In the genomic region with DNA sequence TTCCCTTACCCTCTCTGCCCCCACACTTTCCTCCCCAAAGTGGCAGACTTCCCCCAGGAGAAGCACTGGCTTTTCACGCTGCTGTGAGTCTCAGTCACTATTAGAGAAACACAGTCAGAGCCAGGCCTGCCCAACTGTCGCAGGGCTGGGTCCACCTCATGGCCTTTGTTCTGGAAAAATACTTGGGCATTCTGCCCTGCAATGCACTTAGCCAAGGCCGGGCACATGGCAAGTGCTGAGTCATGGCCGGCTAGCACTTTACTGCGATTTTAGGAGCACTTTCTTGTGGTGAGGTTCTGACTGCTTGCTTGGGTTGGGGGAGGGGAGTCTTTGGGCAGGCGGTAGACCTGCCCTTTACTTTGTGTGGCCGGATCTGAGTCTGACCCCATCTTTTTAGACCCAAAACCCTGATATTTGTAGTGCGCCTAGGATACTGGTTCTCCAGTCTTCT, we compare ENCODE assay signal across 8 cellular contexts. TPM values are rescaled to one million over a fixed set of nuclear protein-coding genes. Genes with fewer than 3 reads are reported as not detected.
A peak's percentile ranks its signal among the peaks of the same experiment; 100 is the strongest.
DNase-seq lines count a peak whose midpoint lies in the region; ATAC-seq and TF ChIP-seq lines count a peak whose summit lies in the region.

No MANE protein-coding gene starts in this region.

- TF ChIP-seq EP300 in Ishikawa (IDR thresholded peaks at IDR 0.05; ENCODE audit: borderline replicate concordance) = peak; percentile 64; the same call in 1 of the 2 replicates

- TF ChIP-seq RAD21 in Ishikawa (IDR thresholded peaks at IDR 0.05; ENCODE audit: low read depth) = peak; percentile 16; the same call in 1 of the 2 replicates

- DNase-seq in AG04450 (ENCODE audit: low read depth, low spot score) (peak; percentile 65), astrocyte of the spinal cord (ENCODE audit: low read depth, low spot score) (peak; percentile 89), hypothalamus (lab: John Stamatoyannopoulos, UW) (peak in 46 of 51 donors; percentile 16 to 91 (median 76)), skeletal muscle cell (ENCODE audit: low read depth) (peak; percentile 71), NCI-H1105 treated with DMSO at 0.1 percent for 48 hours (lab: John Stamatoyannopoulos, UW) (no peak)
- DNase-seq in activated CD8-positive, alpha-beta memory T cell treated with anti-CD3 and anti-CD28 coated beads, Interleukin-2, amount 50 U/mL, for 48 hours = no peak

- no peaks in the 10 kb centered on the region for H3K27me3 ChIP-seq in AG04450 (ENCODE audit: control insufficient read depth, insufficient read depth, low read length)

- in situ Hi-C loops in astrocyte of the spinal cord (cut with HindIII; ENCODE audit: low sequenced_read_pairs) = no loop called here

- TF ChIP-seq CTCF in AG04450 (IDR thresholded peaks at IDR 0.05; ENCODE audit: low read depth, low read length) = no peak
- no peak for TF ChIP-seq CTCF in astrocyte of the spinal cord (IDR thresholded peaks at IDR 0.05; ENCODE audit: low read depth, low read length)

- POLR2A ChIA-PET in AG04450 (lab: Yijun Ruan, JAX) = no interaction called here

- H3K4me3 ChIP-seq in AG04450 (ENCODE audit: low read depth, low read length) (no peak overlapping the region), astrocyte of the spinal cord (ENCODE audit: low read depth, low read length) (no peak overlapping the region), skeletal muscle cell (ENCODE audit: low read depth, low read length) (no peak overlapping the region)

- no peak for ATAC-seq in GM21786 (IDR thresholded peaks at IDR 0.05; ENCODE audit: unreplicated experiment)

- H3K9me3 ChIP-seq in AG04450 (ENCODE audit: control insufficient read depth, insufficient read depth, low read length) = no peaks in the 10 kb centered on the region

- CTCF ChIA-PET in AG04450 (lab: Charles Lee) = interaction anchor here (0.8 to 1.6 kb wide), 4 partner anchors 10 to 343 kb away, joined by 3 to 4 read pairs (median 3); partner anchors contain the start of gene SRP9

- H3K27ac ChIP-seq in AG04450 (ENCODE audit: low read depth, low read length) = peak overlapping the region; percentile 80

TF ChIP-seq in Ishikawa, 13 proteins besides CTCF, POLR2A, EP300 and RAD21:
- TF ChIP-seq REST (IDR thresholded peaks at IDR 0.05; ENCODE audit: low read depth) (no peak), YY1 (IDR thresholded peaks at IDR 0.05; ENCODE audit: low read depth) (0 out of 2 replicates have a peak, but pooled peaks have one; percentile 42), ZBTB7A (IDR thresholded peaks at IDR 0.05; ENCODE audit: low read depth) (no peak), TEAD4 (IDR thresholded peaks at IDR 0.05) (peak; percentile 79), MAX (IDR thresholded peaks at IDR 0.05) (peak; percentile 99), NFIC (IDR thresholded peaks at IDR 0.05) (peak; percentile 86), EGR1 (IDR thresholded peaks at IDR 0.05) (no peak), FOXM1 (IDR thresholded peaks at IDR 0.05; ENCODE audit: borderline replicate concordance, low read depth) (peak; percentile 47; the same call in 1 of the 2 replicates), TAF1 (IDR thresholded peaks at IDR 0.05; ENCODE audit: low read depth) (no peak), CEBPB (IDR thresholded peaks at IDR 0.05) (no peak; the same call in 1 of the 2 replicates), CREB1 (IDR thresholded peaks at IDR 0.05; ENCODE audit: low read depth) (no peak), TCF12 (IDR thresholded peaks at IDR 0.05; ENCODE audit: low read depth) (peak; percentile 51)
- TF ChIP-seq, protein P1, sequence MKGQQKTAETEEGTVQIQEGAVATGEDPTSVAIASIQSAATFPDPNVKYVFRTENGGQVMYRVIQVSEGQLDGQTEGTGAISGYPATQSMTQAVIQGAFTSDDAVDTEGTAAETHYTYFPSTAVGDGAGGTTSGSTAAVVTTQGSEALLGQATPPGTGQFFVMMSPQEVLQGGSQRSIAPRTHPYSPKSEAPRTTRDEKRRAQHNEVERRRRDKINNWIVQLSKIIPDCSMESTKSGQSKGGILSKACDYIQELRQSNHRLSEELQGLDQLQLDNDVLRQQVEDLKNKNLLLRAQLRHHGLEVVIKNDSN (IDR thresholded peaks at IDR 0.05) = peak; percentile 49; the same call in 1 of the 2 replicates

RNA-seq across cellular contexts. Expression of gene EPHX1, which starts 7.7 kb away (rescaled TPM):
- 41.3 and 48.5 TPM in 2 replicates for polyA plus RNA-seq in AG04450 (2011; rRNA removed)
- polyA minus RNA-seq in AG04450 (2011; rRNA and poly(A)+ RNA removed) = 26.6 and 29.5 TPM in 2 replicates

RNA-seq across cellular contexts. Expression of gene SRP9, which starts 40.0 kb away (rescaled TPM):
- polyA plus RNA-seq in AG04450 (2011; rRNA removed) = 361 and 527 TPM in 2 replicates
- polyA minus RNA-seq in AG04450 (2011; rRNA and poly(A)+ RNA removed) = 113 and 139 TPM in 2 replicates

Comparison
In these comparisons a context has a peak if more than half of its experiments do, and no peak if none do; other contexts are left out.
1. DNase-seq: peak in AG04450 (single experiment), astrocyte of the spinal cord (single experiment), hypothalamus (46 of 51) and skeletal muscle cell (single experiment); none in NCI-H1105 treated with DMSO at 0.1 percent for 48 hours (single experiment) and activated CD8-positive, alpha-beta memory T cell treated with anti-CD3 and anti-CD28 coated beads, Interleukin-2, amount 50 U/mL, for 48 hours (single experiment).